In genomic region chr16:4874686-4875085, GRCh38 we compare ENCODE assay signal across 21 cellular contexts. TPM values are rescaled to one million over a fixed set of nuclear protein-coding genes. Genes with fewer than 3 reads are reported as not detected.
A peak's percentile ranks its signal among the peaks of the same experiment; 100 is the strongest.
DNase-seq lines count a peak whose midpoint lies in the region; ATAC-seq, FAIRE-seq and TF ChIP-seq lines count a peak whose summit lies in the region.
"Had no signal": no experiment of that assay in that cellular context is flagged by ENCODE, and none has a peak within 500 bp of the region (broad histone marks: within the 10 kb centered on the region; RNA-seq: fewer than 3 reads in every experiment).

No MANE protein-coding gene starts in this region.

- TF ChIP-seq CTCF in Calu3 (IDR thresholded peaks at IDR 0.05; ENCODE audit: unreplicated experiment), result no peak
- TF ChIP-seq CTCF in OCI-LY7 (conservative IDR thresholded peaks at IDR 0.05; ENCODE audit: low read length), result no peak
- no peak for TF ChIP-seq CTCF in K562 (IDR thresholded peaks at IDR 0.05 in 2 of 3, conservative IDR thresholded peaks at IDR 0.05 in 1 of 3; ENCODE audit: insufficient read depth in 2 of 3, low read depth in 1 of 3, low read length in 3 of 3)
- no peak for TF ChIP-seq CTCF in neural progenitor cell (IDR thresholded peaks at IDR 0.05)

- intact Hi-C loops in Calu3 (cut with micrococcal nuclease; ENCODE audit: unreplicated experiment), result no loop called here
- intact Hi-C loops in OCI-LY7 (cut with micrococcal nuclease; ENCODE audit: unreplicated experiment), result no loop called here
- intact Hi-C loops in K562 (cut with micrococcal nuclease), result no loop called here

- H3K27ac Mint-ChIP-seq in Calu3 (ENCODE audit: unreplicated experiment) (peak overlapping the region; percentile 70), immature natural killer cell (no peak overlapping the region), neural progenitor cell (no peak overlapping the region)
- H3K27ac Mint-ChIP-seq: B cell; CD8-positive, alpha-beta T cell had no signal

- H3K4me2 ChIP-seq in OCI-LY7 (ENCODE audit: low read length), result no peak overlapping the region
- H3K4me2 ChIP-seq in K562 (ENCODE audit: insufficient read depth, low read length), result no peak overlapping the region
- H3K4me2 ChIP-seq in neural progenitor cell, result no peak overlapping the region

- no peak for TF ChIP-seq EP300 in K562 (IDR thresholded peaks at IDR 0.05; ENCODE audit: low read length)

- no peak for TF ChIP-seq RAD21 in K562 (CRISPR knock-in tag; conservative IDR thresholded peaks at IDR 0.05 in 1 of 2, IDR thresholded peaks at IDR 0.05 in 1 of 2)

- H2AFZ ChIP-seq in OCI-LY7 (ENCODE audit: low read length) (no peak overlapping the region), K562 (ENCODE audit: low read depth, low read length) (no peak overlapping the region), neural progenitor cell (replicated peaks) (no peak overlapping the region)

- H3K9me2 ChIP-seq in OCI-LY7 (ENCODE audit: insufficient read depth, low read length), result no peaks in the 10 kb centered on the region

- H3K9me3 ChIP-seq in OCI-LY7 (ENCODE audit: low read length), result no peaks in the 10 kb centered on the region
- no peaks in the 10 kb centered on the region for H3K9me3 ChIP-seq in K562 (replicated peaks; ENCODE audit: control insufficient read depth, insufficient read depth, low read depth, low read length)
- H3K9me3 ChIP-seq in neural progenitor cell (ENCODE audit: low read depth), result no peaks in the 10 kb centered on the region

- no peaks in the 10 kb centered on the region for H4K20me1 ChIP-seq in OCI-LY7 (ENCODE audit: insufficient read depth, low read length)
- H4K20me1 ChIP-seq in K562 (replicated peaks; ENCODE audit: control insufficient read depth, insufficient read depth, low read length), result peaks cover 6% of the 10 kb centered on the region; the same call in 1 of the 2 replicates
- H4K20me1 ChIP-seq in neural progenitor cell (ENCODE audit: low read depth), result no peaks in the 10 kb centered on the region

- POLR2A ChIA-PET in OCI-LY7 (lab: Charles Lee) (no interaction called here), K562 (lab: Yijun Ruan, JAX) (interaction anchor here (0.6 to 2.9 kb wide), 8 partner anchors 8 to 72 kb away, joined by 3 to 14 read pairs (median 5); partner anchors contain the start of genes GLYR1, ROGDI and UBN1)

- no peak for DNase-seq in Calu3
- no peak for DNase-seq in OCI-LY7 (ENCODE audit: low spot score)
- DNase-seq in K562 (ENCODE audit: extremely low read depth in 1 of 4, low spot score in 3 of 4), result no peak
- DNase-seq in mesenteric fat pad (ENCODE audit: low spot score), result peak; percentile 77
- no peak for DNase-seq in immature natural killer cell
- DNase-seq in neural progenitor cell (ENCODE audit: low spot score), result no peak
- DNase-seq: CD8-positive, alpha-beta T cell; DND-41; GDM1; H9; KG1; MM.1S; NCI-H1105; NCI-H1694 treated with DMSO at 0.1 percent for 48 hours; NCI-H345; NCI-H69; SHP77 treated with DMSO at 0.1 percent for 48 hours had no signal

- H3K9me1 ChIP-seq in K562 (ENCODE audit: control insufficient read depth, insufficient read depth, low read length), result peaks cover 5% of the 10 kb centered on the region

- H3K4me1 Mint-ChIP-seq in Calu3 (ENCODE audit: low read depth, unreplicated experiment), result peaks cover 19% of the 10 kb centered on the region
- H3K4me1 Mint-ChIP-seq in immature natural killer cell, result peaks cover 9 to 15% of the 10 kb centered on the region in 2 donors
- no peaks in the 10 kb centered on the region for H3K4me1 Mint-ChIP-seq in neural progenitor cell
- H3K4me1 Mint-ChIP-seq: B cell, H9 had no signal

- H3K9ac ChIP-seq in K562 (ENCODE audit: insufficient read depth in 1 of 2, low read depth in 2 of 2, low read length in 2 of 2) (no peak overlapping the region), neural progenitor cell (no peak overlapping the region)

- no peaks in the 10 kb centered on the region for H3K27me3 ChIP-seq in K562 (ENCODE audit: control insufficient read depth in 2 of 2, insufficient read depth in 2 of 2, low read length in 2 of 2)
- no peaks in the 10 kb centered on the region for H3K27me3 ChIP-seq in neural progenitor cell

- H3K27ac ChIP-seq in OCI-LY7 (ENCODE audit: low read depth, low read length, poor library complexity, severe bottlenecking), result no peak overlapping the region
- H3K27ac ChIP-seq in K562 (ENCODE audit: extremely low read depth, low read depth, low read length), result no peak overlapping the region
- H3K27ac ChIP-seq in neural progenitor cell, result no peak overlapping the region

- no peaks in the 10 kb centered on the region for H3K9me3 Mint-ChIP-seq in Calu3 (ENCODE audit: low read depth, unreplicated experiment)
- H3K9me3 Mint-ChIP-seq in immature natural killer cell, result no peaks in the 10 kb centered on the region
- no peaks in the 10 kb centered on the region for H3K9me3 Mint-ChIP-seq in neural progenitor cell
- H3K9me3 Mint-ChIP-seq: CD8-positive, alpha-beta T cell; H9 had no signal

- H3K36me3 ChIP-seq in OCI-LY7 (ENCODE audit: insufficient read depth, low read length) (peaks cover 92% of the 10 kb centered on the region), K562 (ENCODE audit: control insufficient read depth, insufficient read depth, low read length) (peaks cover 91% of the 10 kb centered on the region), neural progenitor cell (no peaks in the 10 kb centered on the region)

- H3K4me3 ChIP-seq in OCI-LY7 (ENCODE audit: low read depth, low read length, poor library complexity, severe bottlenecking), result no peak overlapping the region
- H3K4me3 ChIP-seq in K562, result no peak overlapping the region
- H3K4me3 ChIP-seq in neural progenitor cell, result no peak overlapping the region

- ATAC-seq in K562 (no peak), GM21367 (IDR thresholded peaks at IDR 0.05; ENCODE audit: unreplicated experiment) (no peak), GM19452 (IDR thresholded peaks at IDR 0.05; ENCODE audit: unreplicated experiment) (no peak)
- ATAC-seq: CD8-positive, alpha-beta T cell had no signal

- H3K36me3 Mint-ChIP-seq in Calu3 (ENCODE audit: insufficient read depth, unreplicated experiment) (peaks cover 70% of the 10 kb centered on the region), immature natural killer cell (peaks cover 31 to 52% (median 31%) of the 10 kb centered on the region in 3 donors), neural progenitor cell (peaks cover 35% of the 10 kb centered on the region)

- H3K4me3 Mint-ChIP-seq in Calu3 (ENCODE audit: low read depth, unreplicated experiment) (no peak overlapping the region), immature natural killer cell (no peak overlapping the region), neural progenitor cell (no peak overlapping the region)
- H3K4me3 Mint-ChIP-seq: B cell; CD8-positive, alpha-beta T cell; H9 had no signal

- CTCF ChIA-PET in Calu3 (lab: Charles Lee), result no interaction called here
- CTCF ChIA-PET in OCI-LY7 (lab: Charles Lee; ENCODE audit: unreplicated experiment), result no interaction called here
- CTCF ChIA-PET in K562 (lab: Yijun Ruan, JAX; ENCODE audit: low intra/inter-chr PET ratio), result no interaction called here

- no peak for FAIRE-seq in K562 (lab: Jason Lieb, UNC)
- FAIRE-seq: HTR-8/SVneo had no signal

- H3K79me2 ChIP-seq in OCI-LY7 (ENCODE audit: insufficient read depth, low read depth, low read length) (no peaks in the 10 kb centered on the region), K562 (ENCODE audit: control insufficient read depth, insufficient read depth, low read length) (no peaks in the 10 kb centered on the region), neural progenitor cell (ENCODE audit: low read depth) (no peaks in the 10 kb centered on the region)

- H3K4me1 ChIP-seq in OCI-LY7 (ENCODE audit: insufficient read depth, low read length, poor library complexity, severe bottlenecking) (no peaks in the 10 kb centered on the region), K562 (replicated peaks in 1 of 2; ENCODE audit: control insufficient read depth in 2 of 2, insufficient read depth in 2 of 2, low read length in 2 of 2) (no peaks in the 10 kb centered on the region), neural progenitor cell (no peaks in the 10 kb centered on the region)

- in situ Hi-C loops in K562 (cut with MboI), result no loop called here

- no peaks in the 10 kb centered on the region for H3K27me3 Mint-ChIP-seq in Calu3 (ENCODE audit: unreplicated experiment)
- peaks cover 0 to 2% (median 0%) of the 10 kb centered on the region in 3 donors for H3K27me3 Mint-ChIP-seq in immature natural killer cell (ENCODE audit: low read depth in 3 of 3)
- peaks cover 6% of the 10 kb centered on the region for H3K27me3 Mint-ChIP-seq in neural progenitor cell (ENCODE audit: insufficient read depth, low read depth)
- H3K27me3 Mint-ChIP-seq: B cell had no signal

- TSS peak; percentile 14 for BruUV-seq in Calu3 (replicated peaks; lab: Mats Ljungman, UMichigan)
- BruUV-seq in OCI-LY7 (replicated peaks; lab: Mats Ljungman, UMichigan), result TSS peak; percentile 55
- TSS peak; percentile 26 for BruUV-seq in K562 (replicated peaks; lab: Mats Ljungman, UMichigan)

- 92% methylated on average over 7 of the region's 8 CpGs for WGBS in K562 (ENCODE audit: insufficient coverage, low coverage, missing lambda C conversion rate)

- no peak for TF ChIP-seq POLR2A in K562 (conservative IDR thresholded peaks at IDR 0.05)

- no peaks in the 10 kb centered on the region for H3F3A ChIP-seq in neural progenitor cell (ENCODE audit: low read depth)

RNA-seq across cellular contexts. Expression of gene UBN1, which starts 27.4 kb away (rescaled TPM):
- 50.5 and 55.4 TPM in 2 replicates for total RNA-seq in Calu3 (2022)
- total RNA-seq in OCI-LY7 (2014; rRNA removed; shearing (Covaris generic)), result 35.8 and 37.2 TPM in 2 replicates
- total RNA-seq in OCI-LY7 (2022), result 53.0 and 53.3 TPM in 2 replicates
- 79.4 and 106 TPM in 2 replicates for total RNA-seq in K562 (2011; cell fraction: chromatin; rRNA removed; ENCODE audit: low replicate concordance)
- total RNA-seq in K562 (2011; cell fraction: nucleolus; rRNA removed), result 59.1 and 60.7 TPM in 2 replicates
- total RNA-seq in K562 (2011; cell fraction: nucleoplasm; rRNA removed), result 65.0 TPM in 2 replicates
- 20.6 and 20.8 TPM in 2 replicates for total RNA-seq in K562 (2014; rRNA removed)
- 19.8 and 23.9 TPM in 2 replicates for total RNA-seq in K562 (2014; rRNA removed; fragmentation: Illumina TruSeq; extraction: Trizol)
- 24.4 and 25.0 TPM in 2 replicates for total RNA-seq in K562 (2015; rRNA removed; fragmentation: Illumina TruSeq; extraction: Trizol)
- total RNA-seq in K562 (2021), result 40.9 and 45.7 TPM in 2 replicates
- 14.9 and 15.4 TPM in 2 replicates for polyA plus RNA-seq in K562 (2011; rRNA removed)
- polyA plus RNA-seq in K562 (2011; cell fraction: cytosol; rRNA removed), result 14.7 and 17.3 TPM in 2 replicates
- 42.6 and 53.3 TPM in 2 replicates for polyA plus RNA-seq in K562 (2011; cell fraction: nucleus; rRNA removed)
- 29.7 and 30.3 TPM in 2 replicates for polyA plus RNA-seq in K562 (2012)
- 31.2 and 34.2 TPM in 2 replicates for polyA plus RNA-seq in K562 (2014; fragmentation: Illumina TruSeq; extraction: Trizol)
- polyA plus RNA-seq in K562 (2014; fragmentation: Nextera tagmentation; extraction: Ambion mirVana), result 1 to 10 TPM; 1.5 to 2.4 TPM
- polyA plus RNA-seq in K562 (2014; rRNA removed), result 21.1 and 25.5 TPM in 2 replicates
- 17.7 and 25.8 TPM in 2 replicates for polyA minus RNA-seq in K562 (2011; rRNA and poly(A)+ RNA removed)
- polyA minus RNA-seq in K562 (2011; cell fraction: cytosol; rRNA and poly(A)+ RNA removed), result 16.8 and 27.0 TPM in 2 replicates
- 21.5 and 21.8 TPM in 2 replicates for polyA minus RNA-seq in K562 (2011; cell fraction: nucleus; rRNA and poly(A)+ RNA removed)
- 54.3 TPM for total RNA-seq in mesenteric fat pad
- polyA plus RNA-seq in immature natural killer cell, result 10 to 100 TPM in 2 of 3 donors, 1 to 10 TPM in 1; 2.8 to 30.7 (median 13.9) TPM
- 28.4 and 32.7 TPM in 2 replicates for total RNA-seq in neural progenitor cell (ENCODE audit: low replicate concordance)

RNA-seq across cellular contexts. Expression of gene GLYR1, which starts 27.6 kb away (rescaled TPM):
- total RNA-seq in Calu3 (2022), result 158 and 159 TPM in 2 replicates
- total RNA-seq in OCI-LY7 (2014; rRNA removed; shearing (Covaris generic)), result 48.4 and 54.4 TPM in 2 replicates
- 95.6 and 113 TPM in 2 replicates for total RNA-seq in OCI-LY7 (2022)
- total RNA-seq in K562 (2011; cell fraction: chromatin; rRNA removed; ENCODE audit: low replicate concordance), result 172 and 226 TPM in 2 replicates
- total RNA-seq in K562 (2011; cell fraction: nucleolus; rRNA removed), result 74.0 and 74.7 TPM in 2 replicates
- total RNA-seq in K562 (2011; cell fraction: nucleoplasm; rRNA removed), result 112 and 153 TPM in 2 replicates
- 36.5 and 41.6 TPM in 2 replicates for total RNA-seq in K562 (2014; rRNA removed)
- 59.6 and 76.9 TPM in 2 replicates for total RNA-seq in K562 (2014; rRNA removed; fragmentation: Illumina TruSeq; extraction: Trizol)
- total RNA-seq in K562 (2015; rRNA removed; fragmentation: Illumina TruSeq; extraction: Trizol), result 70.9 and 72.4 TPM in 2 replicates
- 92.7 and 97.6 TPM in 2 replicates for total RNA-seq in K562 (2021)
- polyA plus RNA-seq in K562 (2011; rRNA removed), result 60.2 and 63.0 TPM in 2 replicates
- 49.4 and 62.8 TPM in 2 replicates for polyA plus RNA-seq in K562 (2011; cell fraction: cytosol; rRNA removed)
- polyA plus RNA-seq in K562 (2011; cell fraction: nucleus; rRNA removed), result 66.8 and 89.3 TPM in 2 replicates
- polyA plus RNA-seq in K562 (2012), result 65.5 and 88.3 TPM in 2 replicates
- 96.4 and 99.2 TPM in 2 replicates for polyA plus RNA-seq in K562 (2014; fragmentation: Illumina TruSeq; extraction: Trizol)
- 1 to 10 TPM; 6.7 to 8.3 TPM for polyA plus RNA-seq in K562 (2014; fragmentation: Nextera tagmentation; extraction: Ambion mirVana)
- 83.1 and 89.8 TPM in 2 replicates for polyA plus RNA-seq in K562 (2014; rRNA removed)
- polyA minus RNA-seq in K562 (2011; rRNA and poly(A)+ RNA removed), result 78.7 and 80.6 TPM in 2 replicates
- polyA minus RNA-seq in K562 (2011; cell fraction: cytosol; rRNA and poly(A)+ RNA removed), result 28.9 and 29.7 TPM in 2 replicates
- polyA minus RNA-seq in K562 (2011; cell fraction: nucleus; rRNA and poly(A)+ RNA removed), result 31.8 and 43.2 TPM in 2 replicates
- total RNA-seq in mesenteric fat pad, result 86.6 TPM
- polyA plus RNA-seq in immature natural killer cell, result 10 to 100 TPM; 26.0 to 50.2 (median 27.9) TPM
- total RNA-seq in neural progenitor cell (ENCODE audit: low replicate concordance), result 53.0 and 57.0 TPM in 2 replicates
